ENCODE assay signal across 1 cellular context in the genomic region with DNA sequence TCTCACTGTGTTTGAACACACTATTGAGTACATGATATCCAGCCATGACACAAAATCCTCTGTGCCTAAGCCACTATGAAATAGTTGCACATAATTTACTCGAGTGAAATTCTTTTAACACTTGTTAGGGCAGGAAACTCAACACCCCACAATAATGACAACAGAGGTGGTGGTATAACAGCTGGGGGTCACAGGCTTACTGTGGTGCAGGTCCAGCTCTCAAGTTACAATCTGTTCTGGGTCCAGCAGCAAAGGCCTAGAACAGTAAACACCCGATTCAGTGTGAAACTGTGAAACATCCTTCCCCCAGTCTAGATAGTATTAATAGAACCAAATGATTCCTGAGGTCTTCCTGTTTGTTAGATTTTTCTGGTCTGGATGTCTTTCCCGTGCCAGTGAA.
TF ChIP-seq lines count a peak whose summit lies in the region.

No MANE protein-coding gene starts in this region.

TF ChIP-seq in WTC11, 78 proteins besides CTCF, POLR2A, EP300 and RAD21 (continued from another document):
- TF ChIP-seq, protein P1, sequence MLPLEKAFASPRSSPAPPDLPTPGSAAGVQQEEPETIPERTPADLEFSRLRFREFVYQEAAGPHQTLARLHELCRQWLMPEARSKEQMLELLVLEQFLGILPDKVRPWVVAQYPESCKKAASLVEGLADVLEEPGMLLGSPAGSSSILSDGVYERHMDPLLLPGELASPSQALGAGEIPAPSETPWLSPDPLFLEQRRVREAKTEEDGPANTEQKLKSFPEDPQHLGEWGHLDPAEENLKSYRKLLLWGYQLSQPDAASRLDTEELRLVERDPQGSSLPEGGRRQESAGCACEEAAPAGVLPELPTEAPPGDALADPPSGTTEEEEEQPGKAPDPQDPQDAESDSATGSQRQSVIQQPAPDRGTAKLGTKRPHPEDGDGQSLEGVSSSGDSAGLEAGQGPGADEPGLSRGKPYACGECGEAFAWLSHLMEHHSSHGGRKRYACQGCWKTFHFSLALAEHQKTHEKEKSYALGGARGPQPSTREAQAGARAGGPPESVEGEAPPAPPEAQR (CRISPR knock-in tag; IDR thresholded peaks at IDR 0.05), result no peak
- TF ChIP-seq ZBTB43 (CRISPR knock-in tag; IDR thresholded peaks at IDR 0.05) (no peak), SP1 (CRISPR knock-in tag; conservative IDR thresholded peaks at IDR 0.05) (no peak), CBFB (CRISPR knock-in tag; IDR thresholded peaks at IDR 0.05; ENCODE audit: low read depth) (no peak), JAZF1 (CRISPR knock-in tag; IDR thresholded peaks at IDR 0.05) (no peak), E2F4 (CRISPR knock-in tag; IDR thresholded peaks at IDR 0.05; ENCODE audit: borderline replicate concordance, low read depth) (no peak)
- TF ChIP-seq, protein P2, sequence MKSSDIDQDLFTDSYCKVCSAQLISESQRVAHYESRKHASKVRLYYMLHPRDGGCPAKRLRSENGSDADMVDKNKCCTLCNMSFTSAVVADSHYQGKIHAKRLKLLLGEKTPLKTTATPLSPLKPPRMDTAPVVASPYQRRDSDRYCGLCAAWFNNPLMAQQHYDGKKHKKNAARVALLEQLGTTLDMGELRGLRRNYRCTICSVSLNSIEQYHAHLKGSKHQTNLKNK (CRISPR knock-in tag; IDR thresholded peaks at IDR 0.05), result no peak
- TF ChIP-seq, protein P3, sequence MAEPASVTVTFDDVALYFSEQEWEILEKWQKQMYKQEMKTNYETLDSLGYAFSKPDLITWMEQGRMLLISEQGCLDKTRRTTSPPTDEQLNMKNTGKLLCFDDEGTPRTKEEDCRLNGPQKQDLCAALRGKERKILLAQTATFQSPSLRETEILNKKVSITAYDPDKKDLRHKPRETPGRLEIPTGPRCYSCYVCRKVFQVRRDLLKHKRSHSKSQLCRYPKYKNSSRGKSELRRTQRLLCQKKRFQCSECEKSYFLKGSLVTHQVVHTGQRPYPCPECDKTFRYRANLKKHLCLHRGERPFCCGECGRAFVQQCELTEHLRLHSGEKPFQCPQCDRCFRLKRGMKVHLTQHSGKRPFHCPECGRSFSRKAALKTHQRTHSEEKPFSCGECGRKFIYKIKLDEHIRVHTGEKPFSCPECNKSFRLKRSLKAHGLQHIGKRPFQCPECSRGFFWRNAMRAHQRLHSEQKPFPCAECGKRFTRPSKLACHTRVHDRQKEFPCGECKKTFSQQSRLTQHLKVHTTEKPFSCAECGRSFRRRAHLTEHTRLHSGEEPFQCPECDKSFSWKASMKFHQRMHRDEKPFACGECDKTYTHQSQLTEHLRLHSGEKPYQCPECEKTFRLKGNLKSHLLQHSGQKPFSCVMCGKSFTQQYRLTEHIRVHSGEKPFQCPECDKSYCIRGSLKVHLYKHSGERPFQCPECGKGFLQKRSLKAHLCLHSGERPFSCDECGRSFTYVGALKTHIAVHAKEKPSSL (CRISPR knock-in tag; conservative IDR thresholded peaks at IDR 0.05), result no peak
- TF ChIP-seq, protein P4, sequence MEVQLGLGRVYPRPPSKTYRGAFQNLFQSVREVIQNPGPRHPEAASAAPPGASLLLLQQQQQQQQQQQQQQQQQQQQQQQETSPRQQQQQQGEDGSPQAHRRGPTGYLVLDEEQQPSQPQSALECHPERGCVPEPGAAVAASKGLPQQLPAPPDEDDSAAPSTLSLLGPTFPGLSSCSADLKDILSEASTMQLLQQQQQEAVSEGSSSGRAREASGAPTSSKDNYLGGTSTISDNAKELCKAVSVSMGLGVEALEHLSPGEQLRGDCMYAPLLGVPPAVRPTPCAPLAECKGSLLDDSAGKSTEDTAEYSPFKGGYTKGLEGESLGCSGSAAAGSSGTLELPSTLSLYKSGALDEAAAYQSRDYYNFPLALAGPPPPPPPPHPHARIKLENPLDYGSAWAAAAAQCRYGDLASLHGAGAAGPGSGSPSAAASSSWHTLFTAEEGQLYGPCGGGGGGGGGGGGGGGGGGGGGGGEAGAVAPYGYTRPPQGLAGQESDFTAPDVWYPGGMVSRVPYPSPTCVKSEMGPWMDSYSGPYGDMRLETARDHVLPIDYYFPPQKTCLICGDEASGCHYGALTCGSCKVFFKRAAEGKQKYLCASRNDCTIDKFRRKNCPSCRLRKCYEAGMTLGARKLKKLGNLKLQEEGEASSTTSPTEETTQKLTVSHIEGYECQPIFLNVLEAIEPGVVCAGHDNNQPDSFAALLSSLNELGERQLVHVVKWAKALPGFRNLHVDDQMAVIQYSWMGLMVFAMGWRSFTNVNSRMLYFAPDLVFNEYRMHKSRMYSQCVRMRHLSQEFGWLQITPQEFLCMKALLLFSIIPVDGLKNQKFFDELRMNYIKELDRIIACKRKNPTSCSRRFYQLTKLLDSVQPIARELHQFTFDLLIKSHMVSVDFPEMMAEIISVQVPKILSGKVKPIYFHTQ (CRISPR knock-in tag; IDR thresholded peaks at IDR 0.05), result no peak
